8 cellular contexts compared by ENCODE assay signal in genomic region chr2:204260162-204260877, GRCh38.
DNase-seq lines count a peak whose midpoint lies in the region; ATAC-seq lines count a peak whose summit lies in the region.

No MANE protein-coding gene starts in this region.

- H3K79me2 ChIP-seq in mesendoderm (ENCODE audit: control insufficient read depth, insufficient read depth, low read length): no peaks in the 10 kb centered on the region

- no peaks in the 10 kb centered on the region for H3K79me1 ChIP-seq in mesendoderm (ENCODE audit: low read length)

- DNase-seq in Daoy (ENCODE audit: low read depth) (peak; percentile 62), NCI-H2107 treated with DMSO at 0.1 percent for 48 hours (lab: John Stamatoyannopoulos, UW; ENCODE audit: unreplicated experiment) (peak; percentile 75), mesendoderm (peak; percentile 92), stromal cell of bone marrow (ENCODE audit: low read depth) (peak; percentile 66), NOMO-1 treated with dmso at 0.1 percent for 144 hours (lab: John Stamatoyannopoulos, UW; ENCODE audit: unreplicated experiment) (no peak)
- peak; percentile 24 to 36 for DNase-seq in activated CD4-positive, alpha-beta T cell treated with anti-CD3 and anti-CD28 coated beads for 4 hours

- H3K9ac ChIP-seq in endocrine pancreas (ENCODE audit: control insufficient read depth, insufficient read depth, low read length): no peak overlapping the region
- peak overlapping the region; percentile 46 for H3K9ac ChIP-seq in mesendoderm (ENCODE audit: low read length)

- no peak overlapping the region for H4K5ac ChIP-seq in mesendoderm (ENCODE audit: low read length)

- no peak overlapping the region for H2BK15ac ChIP-seq in mesendoderm (replicated peaks; ENCODE audit: low read depth)

- no peaks in the 10 kb centered on the region for H3K9me3 ChIP-seq in endocrine pancreas (ENCODE audit: control insufficient read depth, low read length)

- peak overlapping the region; percentile 70 for H2BK5ac ChIP-seq in mesendoderm (ENCODE audit: low read length)

- ATAC-seq in HG02610 (IDR thresholded peaks at IDR 0.05; ENCODE audit: unreplicated experiment): peak; percentile 61

- no peak overlapping the region for H3K23ac ChIP-seq in mesendoderm (ENCODE audit: low read length)

- no peak overlapping the region for H3K4ac ChIP-seq in mesendoderm (ENCODE audit: low read depth, low read length)

- no peak overlapping the region for H3K4me2 ChIP-seq in mesendoderm (ENCODE audit: low read length)

- peak overlapping the region; percentile 75 for H3K56ac ChIP-seq in mesendoderm (ENCODE audit: low read length)

- H3K36me3 ChIP-seq in endocrine pancreas (ENCODE audit: control insufficient read depth, insufficient read depth, low read length) (no peaks in the 10 kb centered on the region), mesendoderm (ENCODE audit: control insufficient read depth, insufficient read depth, low read length) (no peaks in the 10 kb centered on the region)

- H3K27me3 ChIP-seq in endocrine pancreas (ENCODE audit: control insufficient read depth, insufficient read depth, low read length) (no peaks in the 10 kb centered on the region), mesendoderm (ENCODE audit: insufficient read depth, low read length, poor library complexity) (no peaks in the 10 kb centered on the region)

- no peak overlapping the region for H2AK5ac ChIP-seq in mesendoderm (ENCODE audit: low read length)

- H4K8ac ChIP-seq in mesendoderm (ENCODE audit: low read depth, low read length): no peak overlapping the region

- no peak overlapping the region for H2BK120ac ChIP-seq in mesendoderm (ENCODE audit: low read depth, low read length)

- H3K4me1 ChIP-seq in endocrine pancreas (ENCODE audit: control insufficient read depth, insufficient read depth, low read length) (peaks cover 15% of the 10 kb centered on the region), mesendoderm (ENCODE audit: control insufficient read depth, low read depth, low read length) (peaks cover 10% of the 10 kb centered on the region)

- H3K4me3 ChIP-seq in endocrine pancreas (ENCODE audit: control insufficient read depth, insufficient read depth, low read length): peak overlapping the region; percentile 1
- H3K4me3 ChIP-seq in mesendoderm (ENCODE audit: low read length): no peak overlapping the region

- no CpG with 5 or more reads among the region's 9 CpGs for WGBS in mesendoderm (ENCODE audit: extremely low coverage, insufficient coverage, low lambda C conversion rate)

- peak overlapping the region; percentile 95 for H3K18ac ChIP-seq in mesendoderm (ENCODE audit: low read length)

- H3K27ac ChIP-seq in mesendoderm (ENCODE audit: low read depth, low read length): no peak overlapping the region
